In the genomic region with DNA sequence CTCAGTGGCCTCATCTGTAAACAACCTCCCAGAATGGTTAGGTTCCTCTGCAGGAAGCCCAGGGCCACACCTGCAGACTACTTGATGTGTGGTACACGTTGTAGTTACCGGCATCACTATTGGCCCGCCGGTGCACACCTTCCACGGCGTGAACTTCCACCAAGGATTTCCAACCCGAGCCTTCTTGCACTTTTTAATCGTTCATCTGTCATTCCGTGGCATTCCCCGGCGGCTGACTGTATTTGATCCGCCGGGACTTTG, we compare ENCODE assay signal across 8 cellular contexts. TPM values are rescaled to one million over a fixed set of nuclear protein-coding genes. Genes with fewer than 3 reads are reported as not detected.
DNase-seq lines count a peak whose midpoint lies in the region; ATAC-seq, FAIRE-seq and TF ChIP-seq lines count a peak whose summit lies in the region.

No MANE protein-coding gene starts in this region.

- peak overlapping the region; percentile 93 to 98 for H3K27ac Mint-ChIP-seq in natural killer cell treated with Interleukin-12 subunit alpha and Interleukin-12 subunit beta and Interleukin-15 and Interleukin-18, amount 100 ng/mL, for 72 hours

- TF ChIP-seq POLR2A in A549 (IDR thresholded peaks at IDR 0.05; ENCODE audit: low read length) (no peak), adrenal gland (IDR thresholded peaks at IDR 0.05) (no peak)

- intact Hi-C loops in Panc1 (cut with micrococcal nuclease; ENCODE audit: unreplicated experiment) (no loop called here), dorsolateral prefrontal cortex (cut with DNase I) (loop anchor here (1.0 kb wide), 1 partner anchor 10 kb away; no protein-coding TSS in a partner anchor), adrenal gland (cut with DNase I) (loop anchor here in 1 of 2 donors (5.0 kb wide), 1 partner anchor 35 kb away; no protein-coding TSS in a partner anchor)

- FAIRE-seq in A549 (lab: Jason Lieb, UNC) = no peak

- no peak for DNase-seq in A549 (ENCODE audit: low read depth in 1 of 2, low spot score in 1 of 2)
- DNase-seq in Panc1 (ENCODE audit: low read depth, low spot score) = no peak
- peak in 2 of 10 donors; percentile 30 to 39 for DNase-seq in dorsolateral prefrontal cortex
- DNase-seq in natural killer cell treated with Interleukin-12 subunit alpha and Interleukin-12 subunit beta and Interleukin-15 and Interleukin-18, amount 100 ng/mL, for 72 hours (ENCODE audit: low spot score) = no peak
- DNase-seq in COLO829 (ENCODE audit: low spot score) = no peak
- DNase-seq in 8988T = no peak
- DNase-seq in adrenal gland = no peak

- BruUV-seq in Panc1 (replicated peaks; lab: Mats Ljungman, UMichigan) = no TSS peak

- TF ChIP-seq EP300 in A549 (IDR thresholded peaks at IDR 0.05) = no peak

- no peak for TF ChIP-seq RAD21 in A549 (conservative IDR thresholded peaks at IDR 0.05 in 1 of 2, IDR thresholded peaks at IDR 0.05 in 1 of 2)

- CTCF ChIA-PET in A549 (lab: Yijun Ruan, JAX) = interaction anchor here (0.9 to 1.0 kb wide), 2 partner anchors 26 to 34 kb away, joined by 3 read pairs; no protein-coding TSS in a partner anchor
- CTCF ChIA-PET in Panc1 (lab: Charles Lee) = no interaction called here

- H3K4me3 ChIP-seq in A549 (peak overlapping the region; percentile 45), Panc1 (ENCODE audit: low read depth in 2 of 2, low read length in 2 of 2) (peak overlapping the region; percentile 65 to 94), dorsolateral prefrontal cortex (peak overlapping the region; percentile 36 to 77 (median 63)), adrenal gland (peak overlapping the region in 2 of 4 donors; percentile 13 to 40)

- H3K27me3 ChIP-seq in Panc1 (ENCODE audit: control insufficient read depth, insufficient read depth, low read length) (no peaks in the 10 kb centered on the region), dorsolateral prefrontal cortex (no peaks in the 10 kb centered on the region), adrenal gland (no peaks in the 10 kb centered on the region)

- no peaks in the 10 kb centered on the region for H3K36me3 ChIP-seq in Panc1 (ENCODE audit: control insufficient read depth, insufficient read depth, low read length)
- no peaks in the 10 kb centered on the region for H3K36me3 ChIP-seq in adrenal gland (replicated peaks in 1 of 2)

- no peaks in the 10 kb centered on the region for H3K36me3 Mint-ChIP-seq in natural killer cell treated with Interleukin-12 subunit alpha and Interleukin-12 subunit beta and Interleukin-15 and Interleukin-18, amount 100 ng/mL, for 72 hours

- H3K4me1 Mint-ChIP-seq in natural killer cell treated with Interleukin-12 subunit alpha and Interleukin-12 subunit beta and Interleukin-15 and Interleukin-18, amount 100 ng/mL, for 72 hours (ENCODE audit: low read depth in 2 of 2) = peaks cover 52 to 53% of the 10 kb centered on the region in 2 donors

- peaks cover 0 to 3% of the 10 kb centered on the region in 2 donors for H3K27me3 Mint-ChIP-seq in natural killer cell treated with Interleukin-12 subunit alpha and Interleukin-12 subunit beta and Interleukin-15 and Interleukin-18, amount 100 ng/mL, for 72 hours

- ATAC-seq in A549 (peak; percentile 9 to 36), GM21576 (IDR thresholded peaks at IDR 0.05; ENCODE audit: unreplicated experiment) (peak; percentile 26), Panc1 (peak; percentile 19)
- ATAC-seq in natural killer cell treated with Interleukin-12 subunit alpha and Interleukin-12 subunit beta and Interleukin-15 and Interleukin-18, amount 100 ng/mL, for 72 hours = peak in 1 of 2 donors; percentile 4

- H3K4me1 ChIP-seq in A549 (peaks cover 5% of the 10 kb centered on the region; the same call in 2 of the 3 replicates), Panc1 (ENCODE audit: control insufficient read depth, insufficient read depth, low read length) (peaks cover 8% of the 10 kb centered on the region), adrenal gland (replicated peaks in 1 of 2) (peaks cover 0 to 12% of the 10 kb centered on the region in 2 donors)

- POLR2A ChIA-PET in A549 (lab: Yijun Ruan, JAX) (interaction anchor here (2.4 kb wide), 1 partner anchor 11 kb away, joined by 16 read pairs; no protein-coding TSS in a partner anchor), Panc1 (lab: Charles Lee) (no interaction called here)

- 2% methylated on average over 13 of the region's 13 CpGs for WGBS in A549 (ENCODE audit: missing lambda C conversion rate)
- 7 to 16% (median 13%) methylated on average over 13 of the region's 13 CpGs for WGBS in adrenal gland, 4 donors

- no peaks in the 10 kb centered on the region for H3K9me3 ChIP-seq in A549
- H3K9me3 ChIP-seq in Panc1 (ENCODE audit: control insufficient read depth, insufficient read depth, low read depth, low read length) = no peaks in the 10 kb centered on the region
- no peaks in the 10 kb centered on the region for H3K9me3 ChIP-seq in adrenal gland (replicated peaks in 1 of 3)

- peak overlapping the region; percentile 82 for H3K4me2 ChIP-seq in A549

- peak overlapping the region; percentile 31 to 81 for H3K27ac ChIP-seq in A549
- peak overlapping the region; percentile 58 for H3K27ac ChIP-seq in Panc1 (ENCODE audit: low read length)
- peak overlapping the region in 58 of 59 donors; percentile 1 to 91 (median 74) for H3K27ac ChIP-seq in dorsolateral prefrontal cortex
- peak overlapping the region in 2 of 5 donors; percentile 7 to 61 for H3K27ac ChIP-seq in adrenal gland

- TF ChIP-seq CTCF in A549 (IDR thresholded peaks at IDR 0.05) = no peak; the same call in 2 of the 3 replicates
- TF ChIP-seq CTCF in Panc1 (IDR thresholded peaks at IDR 0.05) = no peak
- TF ChIP-seq CTCF in dorsolateral prefrontal cortex (IDR thresholded peaks at IDR 0.05 in 54 of 56, conservative IDR thresholded peaks at IDR 0.05 in 2 of 56; ENCODE audit: low read depth in 1 of 56, partially characterized antibody in 56 of 56) = peak in 2 of 56 donors; percentile 1 to 4
- no peak for TF ChIP-seq CTCF in adrenal gland (IDR thresholded peaks at IDR 0.05)

- in situ Hi-C loops in Panc1 (cut with HindIII; ENCODE audit: low pct_unique_long_range_greater_than_20kb, low sequenced_read_pairs) = no loop called here

- H3K9me3 Mint-ChIP-seq in natural killer cell treated with Interleukin-12 subunit alpha and Interleukin-12 subunit beta and Interleukin-15 and Interleukin-18, amount 100 ng/mL, for 72 hours = no peaks in the 10 kb centered on the region

- H3K4me3 Mint-ChIP-seq in natural killer cell treated with Interleukin-12 subunit alpha and Interleukin-12 subunit beta and Interleukin-15 and Interleukin-18, amount 100 ng/mL, for 72 hours = peak overlapping the region; percentile 93

RNA-seq across cellular contexts. Expression of a gene that starts 5.3 kb away (rescaled TPM):
- 17.0 and 22.7 TPM in 2 replicates for polyA plus RNA-seq in A549 (2011; rRNA removed)
- polyA plus RNA-seq in A549 (2012; cell fraction: cytosol; rRNA removed) = 21.6 and 22.2 TPM in 2 replicates
- polyA plus RNA-seq in A549 (2012; cell fraction: nucleus; rRNA removed) = 73.3 and 77.6 TPM in 2 replicates
- 29.7 to 35.0 TPM (median 32.5 TPM) in 3 replicates for polyA plus RNA-seq in A549 (2017; fragmentation: RNase III; extraction: RNeasy Plus Mini Kit Qiagen cat#74134 plus additional on column Dnase treatment)
- 10.5 and 11.3 TPM in 2 replicates for polyA minus RNA-seq in A549 (2011; rRNA and poly(A)+ RNA removed)
- 58.3 TPM for total RNA-seq in Panc1 (2021; ENCODE audit: unreplicated experiment)
- 72.2 TPM for polyA plus RNA-seq in Panc1 (2012; ENCODE audit: insufficient read length)
- total RNA-seq in dorsolateral prefrontal cortex = 100 to 1,000 TPM in 1 of 120 experiments, 10 to 100 TPM in 119; 33.1 to 102 (median 48.0) TPM
- 10 to 100 TPM; 29.5 to 50.6 TPM for total RNA-seq in natural killer cell treated with Interleukin-12 subunit alpha and Interleukin-12 subunit beta and Interleukin-15 and Interleukin-18, amount 100 ng/mL, for 72 hours
- 10 to 100 TPM; 15.6 to 41.6 (median 19.6) TPM for total RNA-seq in adrenal gland
- polyA plus RNA-seq in adrenal gland = 10 to 100 TPM; 13.3 to 56.2 (median 28.1) TPM

RNA-seq across cellular contexts. Expression of a gene that starts 12.7 kb away (rescaled TPM):
- polyA plus RNA-seq in A549 (2011; rRNA removed) = 20.4 and 30.7 TPM in 2 replicates
- 27.2 and 28.7 TPM in 2 replicates for polyA plus RNA-seq in A549 (2012; cell fraction: cytosol; rRNA removed)
- polyA plus RNA-seq in A549 (2012; cell fraction: nucleus; rRNA removed) = 20.4 and 25.4 TPM in 2 replicates
- polyA plus RNA-seq in A549 (2017; fragmentation: RNase III; extraction: RNeasy Plus Mini Kit Qiagen cat#74134 plus additional on column Dnase treatment) = 21.8 to 23.2 TPM (median 23.1 TPM) in 3 replicates
- 5.3 and 5.6 TPM in 2 replicates for polyA minus RNA-seq in A549 (2011; rRNA and poly(A)+ RNA removed)
- total RNA-seq in Panc1 (2021; ENCODE audit: unreplicated experiment) = 25.8 TPM
- 21.3 TPM for polyA plus RNA-seq in Panc1 (2012; ENCODE audit: insufficient read length)
- 1 to 10 TPM; 1.6 to 8.4 (median 4.0) TPM for total RNA-seq in dorsolateral prefrontal cortex
- total RNA-seq in natural killer cell treated with Interleukin-12 subunit alpha and Interleukin-12 subunit beta and Interleukin-15 and Interleukin-18, amount 100 ng/mL, for 72 hours = 1 to 10 TPM in 1 of 2 donors, not detected in 1; 1.3 TPM
- 1 to 10 TPM in 7 of 8 donors, under 1 TPM in 1; 0.78 to 6.3 (median 4.4) TPM for total RNA-seq in adrenal gland
- polyA plus RNA-seq in adrenal gland = 1 to 10 TPM; 2.1 to 5.3 (median 3.4) TPM

RNA-seq across cellular contexts. Expression of a gene that starts 26.0 kb away (rescaled TPM):
- polyA plus RNA-seq in A549 (2011; rRNA removed) = 3,139 and 4,035 TPM in 2 replicates
- 4,808 and 5,207 TPM in 2 replicates for polyA plus RNA-seq in A549 (2012; cell fraction: cytosol; rRNA removed)
- 3,506 and 3,565 TPM in 2 replicates for polyA plus RNA-seq in A549 (2012; cell fraction: nucleus; rRNA removed)
- 2,466 to 2,717 TPM (median 2,590 TPM) in 3 replicates for polyA plus RNA-seq in A549 (2017; fragmentation: RNase III; extraction: RNeasy Plus Mini Kit Qiagen cat#74134 plus additional on column Dnase treatment)
- 6,906 and 9,556 TPM in 2 replicates for polyA minus RNA-seq in A549 (2011; rRNA and poly(A)+ RNA removed)
- total RNA-seq in Panc1 (2021; ENCODE audit: unreplicated experiment) = 1,623 TPM
- polyA plus RNA-seq in Panc1 (2012; ENCODE audit: insufficient read length) = 2,695 TPM
- total RNA-seq in dorsolateral prefrontal cortex = 100 to 1,000 TPM; 308 to 570 (median 390) TPM
- 1,000 to 10,000 TPM; 1,525 to 1,671 TPM for total RNA-seq in natural killer cell treated with Interleukin-12 subunit alpha and Interleukin-12 subunit beta and Interleukin-15 and Interleukin-18, amount 100 ng/mL, for 72 hours
- total RNA-seq in adrenal gland = 1,000 to 10,000 TPM; 1,373 to 3,641 (median 2,189) TPM
- 1,000 to 10,000 TPM; 1,252 to 2,399 (median 1,718) TPM for polyA plus RNA-seq in adrenal gland

RNA-seq across cellular contexts. Expression of a gene that starts 43.2 kb away (rescaled TPM):
- polyA plus RNA-seq in A549 (2011; rRNA removed) (10.9 and 11.1 TPM in 2 replicates), A549 (2017; fragmentation: RNase III; extraction: RNeasy Plus Mini Kit Qiagen cat#74134 plus additional on column Dnase treatment) (10.9 to 13.1 TPM (median 12.1 TPM) in 3 replicates), adrenal gland (10 to 100 TPM; 12.8 to 23.9 (median 14.4) TPM)
- polyA plus RNA-seq in A549 (2012; cell fraction: cytosol; rRNA removed) = 4.7 and 5.8 TPM in 2 replicates
- 7.5 and 7.7 TPM in 2 replicates for polyA plus RNA-seq in A549 (2012; cell fraction: nucleus; rRNA removed)
- 7.5 and 8.8 TPM in 2 replicates for polyA minus RNA-seq in A549 (2011; rRNA and poly(A)+ RNA removed)
- total RNA-seq in Panc1 (2021; ENCODE audit: unreplicated experiment) (9.3 TPM), dorsolateral prefrontal cortex (10 to 100 TPM; 19.8 to 50.9 (median 31.6) TPM), adrenal gland (10 to 100 TPM in 5 of 8 donors, 1 to 10 TPM in 3; 7.8 to 19.1 (median 11.8) TPM)
- polyA plus RNA-seq in Panc1 (2012; ENCODE audit: insufficient read length) = 5.2 TPM
- total RNA-seq in natural killer cell treated with Interleukin-12 subunit alpha and Interleukin-12 subunit beta and Interleukin-15 and Interleukin-18, amount 100 ng/mL, for 72 hours = 10 to 100 TPM; 22.3 to 33.2 TPM
